10 cellular contexts compared by ENCODE assay signal in genomic region chr1:156592910-156593732, GRCh38. TPM values are rescaled to one million over a fixed set of nuclear protein-coding genes. Genes with fewer than 3 reads are reported as not detected.
DNase-seq lines count a peak whose midpoint lies in the region; ATAC-seq and TF ChIP-seq lines count a peak whose summit lies in the region.
"Had no signal": no experiment of that assay in that cellular context is flagged by ENCODE, and none has a peak within 500 bp of the region (broad histone marks: within the 10 kb centered on the region; RNA-seq: fewer than 3 reads in every experiment).

No MANE protein-coding gene starts in this region.

- H3K27ac Mint-ChIP-seq in activated T-cell treated with anti-CD3 and anti-CD28 coated beads, Interleukin-2, amount 50 U/mL, for 72 hours = peak overlapping the region; percentile 31

- POLR2A ChIA-PET in OCI-LY7 (lab: Charles Lee) = interaction anchor here (2.5 kb wide), 1 partner anchor 8 kb away, joined by 27 read pairs; the partner anchor contains the start of gene GPATCH4

- no peaks in the 10 kb centered on the region for H4K20me1 ChIP-seq in OCI-LY7 (ENCODE audit: insufficient read depth, low read length)

- no peak overlapping the region for H2AFZ ChIP-seq in OCI-LY7 (ENCODE audit: low read length)

- H3K4me2 ChIP-seq in OCI-LY7 (ENCODE audit: low read length) = peak overlapping the region; percentile 82

- H3K27me3 Mint-ChIP-seq in activated T-cell treated with anti-CD3 and anti-CD28 coated beads, Interleukin-2, amount 50 U/mL, for 72 hours (ENCODE audit: low read depth) = no peaks in the 10 kb centered on the region

- ATAC-seq in activated T-cell treated with anti-CD3 and anti-CD28 coated beads, Interleukin-2, amount 50 U/mL, for 72 hours (replicated peaks in 1 of 2) = no peak
- ATAC-seq in GM21737 (IDR thresholded peaks at IDR 0.05; ENCODE audit: unreplicated experiment) (no peak), GM19035 (IDR thresholded peaks at IDR 0.05; ENCODE audit: unreplicated experiment) (no peak)

- peak overlapping the region in 1 of 2 donors; percentile 74 for H3K9ac ChIP-seq in stomach smooth muscle (ENCODE audit: low read length in 2 of 2)

- TF ChIP-seq CTCF in OCI-LY7 (conservative IDR thresholded peaks at IDR 0.05; ENCODE audit: low read length) = no peak
- TF ChIP-seq CTCF in dorsolateral prefrontal cortex (IDR thresholded peaks at IDR 0.05 in 54 of 56, conservative IDR thresholded peaks at IDR 0.05 in 2 of 56; ENCODE audit: low read depth in 1 of 56, partially characterized antibody in 56 of 56) = no peak

- H3K4me1 Mint-ChIP-seq in activated T-cell treated with anti-CD3 and anti-CD28 coated beads, Interleukin-2, amount 50 U/mL, for 72 hours (ENCODE audit: low read depth) = peaks cover 26% of the 10 kb centered on the region

- H3K27me3 ChIP-seq in dorsolateral prefrontal cortex (no peaks in the 10 kb centered on the region), stomach smooth muscle (ENCODE audit: control insufficient read depth in 1 of 2, insufficient read depth in 2 of 2, low read length in 2 of 2) (no peaks in the 10 kb centered on the region)
- H3K27me3 ChIP-seq: cardiac muscle cell had no signal

- H3K27ac ChIP-seq in OCI-LY7 (ENCODE audit: low read depth, low read length, poor library complexity, severe bottlenecking) (peak overlapping the region; percentile 50), dorsolateral prefrontal cortex (peak overlapping the region in 52 of 59 donors; percentile 19 to 95 (median 89)), stomach smooth muscle (ENCODE audit: low read length) (peak overlapping the region; percentile 69)
- H3K27ac ChIP-seq: cardiac muscle cell had no signal

- intact Hi-C loops in OCI-LY7 (cut with micrococcal nuclease; ENCODE audit: unreplicated experiment) = no loop called here
- intact Hi-C loops in dorsolateral prefrontal cortex (cut with DNase I) = loop anchor here in 1 of 2 donors (5.0 kb wide), 1 partner anchor 64 kb away; no protein-coding TSS in a partner anchor

- H3K4me1 ChIP-seq in OCI-LY7 (ENCODE audit: insufficient read depth, low read length, poor library complexity, severe bottlenecking) (peaks cover 27% of the 10 kb centered on the region), stomach smooth muscle (ENCODE audit: control insufficient read depth, insufficient read depth, low read length) (peaks cover 14% of the 10 kb centered on the region)

- H3K79me2 ChIP-seq in OCI-LY7 (ENCODE audit: insufficient read depth, low read depth, low read length) = peaks cover under 1% of the 10 kb centered on the region; the same call in 1 of the 2 replicates

- peak overlapping the region; percentile 89 for H3K4me3 ChIP-seq in OCI-LY7 (ENCODE audit: low read depth, low read length, poor library complexity, severe bottlenecking)
- H3K4me3 ChIP-seq in dorsolateral prefrontal cortex = peak overlapping the region in 32 of 59 donors; percentile 62 to 93 (median 85)
- no peak overlapping the region for H3K4me3 ChIP-seq in stomach smooth muscle (ENCODE audit: low read length in 2 of 2)

- CTCF ChIA-PET in OCI-LY7 (lab: Charles Lee; ENCODE audit: unreplicated experiment) = interaction anchor here (1.0 kb wide), 1 partner anchor 207 kb away, joined by 4 read pairs; no protein-coding TSS in a partner anchor

- H3K9me3 ChIP-seq in OCI-LY7 (ENCODE audit: low read length) (no peaks in the 10 kb centered on the region), stomach smooth muscle (ENCODE audit: control insufficient read depth in 2 of 2, low read length in 2 of 2) (no peaks in the 10 kb centered on the region)

- no TSS peak for BruUV-seq in OCI-LY7 (replicated peaks; lab: Mats Ljungman, UMichigan)

- peaks cover 4 to 13% of the 10 kb centered on the region in 2 donors for H3K36me3 Mint-ChIP-seq in activated T-cell treated with anti-CD3 and anti-CD28 coated beads, Interleukin-2, amount 50 U/mL, for 72 hours (ENCODE audit: insufficient read depth in 2 of 2)

- no peak for DNase-seq in activated T-cell treated with anti-CD3 and anti-CD28 coated beads, Interleukin-2, amount 50 U/mL, for 72 hours
- DNase-seq in activated T-cell treated with anti-CD3 and anti-CD28 coated beads for 4 hours (no peak), OCI-LY7 (ENCODE audit: low spot score) (peak; percentile 50), dorsolateral prefrontal cortex (no peak), NCI-H1048 (lab: John Stamatoyannopoulos, UW) (no peak)
- DNase-seq: stimulated activated CD4-positive, alpha-beta T cell treated with anti-CD3 and anti-CD28 coated beads, Interleukin-15, amount 100 ng/mL, for 24 hours had no signal

- H3K9me2 ChIP-seq in OCI-LY7 (ENCODE audit: insufficient read depth, low read length) = no peaks in the 10 kb centered on the region

- no peaks in the 10 kb centered on the region for H3K9me3 Mint-ChIP-seq in activated T-cell treated with anti-CD3 and anti-CD28 coated beads, Interleukin-2, amount 50 U/mL, for 72 hours

- H3K36me3 ChIP-seq in OCI-LY7 (ENCODE audit: insufficient read depth, low read length) (peaks cover 57% of the 10 kb centered on the region), stomach smooth muscle (ENCODE audit: control insufficient read depth in 2 of 2, insufficient read depth in 2 of 2, low read length in 2 of 2) (peaks cover 40 to 43% of the 10 kb centered on the region in 2 donors)

- peak overlapping the region; percentile 66 to 83 for H3K4me3 Mint-ChIP-seq in activated T-cell treated with anti-CD3 and anti-CD28 coated beads, Interleukin-2, amount 50 U/mL, for 72 hours

RNA-seq across cellular contexts. Expression of gene NAXE, which starts 1.5 kb away (rescaled TPM):
- total RNA-seq in activated T-cell treated with anti-CD3 and anti-CD28 coated beads, Interleukin-2, amount 50 U/mL, for 72 hours = 10 to 100 TPM; 48.3 to 57.3 TPM
- total RNA-seq in OCI-LY7 (2014; rRNA removed; shearing (Covaris generic)) = 71.6 and 81.5 TPM in 2 replicates
- total RNA-seq in OCI-LY7 (2022) (56.1 and 61.1 TPM in 2 replicates), dorsolateral prefrontal cortex (100 to 1,000 TPM in 16 of 120 experiments, 10 to 100 TPM in 104; 61.2 to 124 (median 88.4) TPM)

RNA-seq across cellular contexts. Expression of gene GPATCH4, which starts 8.2 kb away (rescaled TPM):
- total RNA-seq in activated T-cell treated with anti-CD3 and anti-CD28 coated beads, Interleukin-2, amount 50 U/mL, for 72 hours = 10 to 100 TPM; 25.6 to 31.6 TPM
- total RNA-seq in OCI-LY7 (2014; rRNA removed; shearing (Covaris generic)) = 33.3 and 40.9 TPM in 2 replicates
- total RNA-seq in OCI-LY7 (2022) (38.5 and 51.6 TPM in 2 replicates), dorsolateral prefrontal cortex (10 to 100 TPM; 15.8 to 40.9 (median 28.2) TPM)

RNA-seq across cellular contexts. Expression of gene TTC24, which starts 13.6 kb away (rescaled TPM):
- 10 to 100 TPM; 14.7 to 17.4 TPM for total RNA-seq in activated T-cell treated with anti-CD3 and anti-CD28 coated beads, Interleukin-2, amount 50 U/mL, for 72 hours
- 2.8 and 3.6 TPM in 2 replicates for total RNA-seq in OCI-LY7 (2014; rRNA removed; shearing (Covaris generic))
- total RNA-seq in OCI-LY7 (2022) (11.9 and 12.4 TPM in 2 replicates), dorsolateral prefrontal cortex (1 to 10 TPM in 24 of 120 experiments, under 1 TPM in 50, not detected in 46; 0.25 to 2.5 (median 0.77) TPM)

RNA-seq across cellular contexts. Expression of gene IQGAP3, which starts 20.8 kb away (rescaled TPM):
- 10 to 100 TPM; 13.6 to 22.5 TPM for total RNA-seq in activated T-cell treated with anti-CD3 and anti-CD28 coated beads, Interleukin-2, amount 50 U/mL, for 72 hours
- total RNA-seq in OCI-LY7 (2014; rRNA removed; shearing (Covaris generic)) = 22.4 and 26.1 TPM in 2 replicates
- total RNA-seq in OCI-LY7 (2022) = 28.7 and 37.1 TPM in 2 replicates
- 1 to 10 TPM in 89 of 120 experiments, under 1 TPM in 31; 0.20 to 4.4 (median 1.4) TPM for total RNA-seq in dorsolateral prefrontal cortex

RNA-seq across cellular contexts. Expression of gene HAPLN2, which starts 26.1 kb away (rescaled TPM):
- under 1 TPM; 0.22 to 1.00 TPM for total RNA-seq in activated T-cell treated with anti-CD3 and anti-CD28 coated beads, Interleukin-2, amount 50 U/mL, for 72 hours
- 0.41 and 0.62 TPM in 2 replicates for total RNA-seq in OCI-LY7 (2014; rRNA removed; shearing (Covaris generic))
- total RNA-seq in OCI-LY7 (2022) (1.1 and 1.4 TPM in 2 replicates), dorsolateral prefrontal cortex (100 to 1,000 TPM in 85 of 120 experiments, 10 to 100 TPM in 35; 30.2 to 650 (median 143) TPM)

Comparison
In these comparisons a context has a peak if more than half of its experiments do, and no peak if none do; other contexts are left out.
1. H3K4me3 ChIP-seq: peak in OCI-LY7 (single experiment) and dorsolateral prefrontal cortex (32 of 59); none in stomach smooth muscle (0 of 2).
2. Peak in every context shown above with its lines, with median percentiles within 50 percentile points of each other: H3K27ac ChIP-seq.